13 cellular contexts compared by ENCODE assay signal in the genomic region with DNA sequence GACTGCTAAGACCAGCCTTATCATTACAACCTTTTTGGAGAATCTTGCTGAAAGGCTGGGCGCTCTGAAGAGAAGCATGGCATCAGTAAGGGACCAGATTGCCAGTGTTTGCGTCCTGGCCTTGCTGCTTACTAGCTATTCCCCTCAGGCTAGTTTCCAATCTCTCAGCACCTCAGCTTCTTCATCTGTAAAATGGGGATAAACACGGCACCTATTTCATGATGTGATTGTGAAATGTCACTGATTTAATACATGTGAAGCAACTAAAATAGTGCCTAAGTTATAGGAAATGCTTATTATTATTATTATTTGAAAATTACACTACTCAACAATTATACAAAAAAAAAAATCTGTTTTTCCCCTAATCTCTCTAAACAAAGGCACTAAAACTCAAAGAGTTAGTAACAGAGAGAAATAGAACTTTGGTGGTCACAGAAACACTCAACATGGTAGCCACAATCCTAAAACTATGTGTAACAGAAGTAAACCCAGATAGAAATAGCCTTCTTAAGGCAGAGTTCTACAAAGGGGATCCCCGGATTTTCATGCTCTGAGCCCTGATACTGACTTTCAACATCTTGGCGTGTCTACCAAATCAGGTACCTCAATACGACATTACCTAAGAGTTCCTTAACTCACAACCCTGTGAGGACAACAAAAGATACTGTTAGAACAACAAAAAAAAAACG.
A peak's percentile ranks its signal among the peaks of the same experiment; 100 is the strongest.
DNase-seq lines count a peak whose midpoint lies in the region; ATAC-seq and FAIRE-seq lines count a peak whose summit lies in the region.
"Had no signal": no experiment of that assay in that cellular context is flagged by ENCODE, and none has a peak within 500 bp of the region (broad histone marks: within the 10 kb centered on the region; RNA-seq: fewer than 3 reads in every experiment).

No MANE protein-coding gene starts in this region.

- no peak overlapping the region for H3K4me2 ChIP-seq in mesenchymal stem cell (ENCODE audit: low read length, poor library complexity, severe bottlenecking)

- in situ Hi-C loops in G401 (cut with HindIII; ENCODE audit: low sequenced_read_pairs): no loop called here

- H4K91ac ChIP-seq in mesenchymal stem cell (ENCODE audit: low read length): no peak overlapping the region

- H3K14ac ChIP-seq in mesenchymal stem cell (ENCODE audit: low read length in 2 of 2): no peak overlapping the region

- no peaks in the 10 kb centered on the region for H3K36me3 ChIP-seq in mesenchymal stem cell (ENCODE audit: control insufficient read depth in 1 of 2, insufficient read depth in 2 of 2, low read depth in 1 of 2, low read length in 2 of 2)
- H3K36me3 ChIP-seq: esophagus muscularis mucosa, suprapubic skin had no signal

- no peaks in the 10 kb centered on the region for H3K9me3 ChIP-seq in mesenchymal stem cell (ENCODE audit: control insufficient read depth, low read length)
- H3K9me3 ChIP-seq: esophagus muscularis mucosa, suprapubic skin had no signal

- H2BK15ac ChIP-seq in mesenchymal stem cell (ENCODE audit: low read depth, poor library complexity, severe bottlenecking): peak overlapping the region; percentile 26

- H2AFZ ChIP-seq in mesenchymal stem cell (ENCODE audit: low read depth, low read length): no peak overlapping the region

- H4K8ac ChIP-seq in mesenchymal stem cell (ENCODE audit: low read length): no peak overlapping the region

- H3K23ac ChIP-seq in mesenchymal stem cell (ENCODE audit: low read length in 2 of 2): no peak overlapping the region

- H3K27ac ChIP-seq in mesenchymal stem cell (ENCODE audit: low read length, poor library complexity, severe bottlenecking): no peak overlapping the region
- H3K27ac ChIP-seq: esophagus muscularis mucosa, suprapubic skin, VCaP had no signal

- H2BK120ac ChIP-seq in mesenchymal stem cell (ENCODE audit: low read depth, low read length): no peak overlapping the region

- ATAC-seq in GM21360 (IDR thresholded peaks at IDR 0.05; ENCODE audit: unreplicated experiment) (peak; percentile 45), HG03460 (IDR thresholded peaks at IDR 0.05; ENCODE audit: unreplicated experiment) (peak; percentile 39)
- ATAC-seq: PC-3 had no signal

- peak overlapping the region; percentile 40 for H2AK5ac ChIP-seq in mesenchymal stem cell (ENCODE audit: low read length, severe bottlenecking)

- DNase-seq in GM18507 (ENCODE audit: extremely low spot score, insufficient read length, low read depth): no peak
- DNase-seq in mesenchymal stem cell: no peak
- DNase-seq in NOMO-1 treated with DMSO at 0.1 percent for 48 hours (lab: John Stamatoyannopoulos, UW; ENCODE audit: unreplicated experiment): no peak
- DNase-seq in NCI-H1436 treated with DMSO at 0.1 percent for 48 hours (lab: John Stamatoyannopoulos, UW): no peak
- no peak for DNase-seq in NCI-H1694 treated with DMSO at 0.1 percent for 48 hours (lab: John Stamatoyannopoulos, UW)
- DNase-seq in G401 (ENCODE audit: low spot score): no peak
- DNase-seq: DMS153, PC-3 had no signal

- H2BK12ac ChIP-seq in mesenchymal stem cell (ENCODE audit: low read length in 2 of 2): no peak overlapping the region

- H3K4me3 ChIP-seq in mesenchymal stem cell (ENCODE audit: insufficient read depth in 1 of 2, low read depth in 1 of 2, low read length in 2 of 2): no peak overlapping the region
- H3K4me3 ChIP-seq: esophagus muscularis mucosa, suprapubic skin had no signal

- H3K4me1 ChIP-seq in mesenchymal stem cell (ENCODE audit: control insufficient read depth, insufficient read depth, low read depth, low read length): peaks cover 10% of the 10 kb centered on the region

- no peak overlapping the region for H2BK5ac ChIP-seq in mesenchymal stem cell (ENCODE audit: low read depth, low read length, poor library complexity, severe bottlenecking)

- 96% methylated on average over 5 of the region's 7 CpGs for WGBS in mesenchymal stem cell

- H3K9ac ChIP-seq in mesenchymal stem cell (ENCODE audit: low read length): no peak overlapping the region

- FAIRE-seq in GM18507 (lab: Jason Lieb, UNC): peak; percentile 62

- peak overlapping the region in 1 of 2 experiments; percentile 35 for H3K4ac ChIP-seq in mesenchymal stem cell (ENCODE audit: low read depth in 1 of 2, low read length in 2 of 2)

- H3K79me1 ChIP-seq in mesenchymal stem cell (replicated peaks; ENCODE audit: low read length, poor library complexity, severe bottlenecking): no peaks in the 10 kb centered on the region

- H3K27me3 ChIP-seq in mesenchymal stem cell (ENCODE audit: control insufficient read depth in 1 of 2, insufficient read depth in 1 of 2, low read length in 2 of 2): no peaks in the 10 kb centered on the region
- H3K27me3 ChIP-seq: esophagus muscularis mucosa, suprapubic skin had no signal

- H3K18ac ChIP-seq in mesenchymal stem cell (ENCODE audit: low read depth in 1 of 2, low read length in 2 of 2): no peak overlapping the region
